In the genomic region with DNA sequence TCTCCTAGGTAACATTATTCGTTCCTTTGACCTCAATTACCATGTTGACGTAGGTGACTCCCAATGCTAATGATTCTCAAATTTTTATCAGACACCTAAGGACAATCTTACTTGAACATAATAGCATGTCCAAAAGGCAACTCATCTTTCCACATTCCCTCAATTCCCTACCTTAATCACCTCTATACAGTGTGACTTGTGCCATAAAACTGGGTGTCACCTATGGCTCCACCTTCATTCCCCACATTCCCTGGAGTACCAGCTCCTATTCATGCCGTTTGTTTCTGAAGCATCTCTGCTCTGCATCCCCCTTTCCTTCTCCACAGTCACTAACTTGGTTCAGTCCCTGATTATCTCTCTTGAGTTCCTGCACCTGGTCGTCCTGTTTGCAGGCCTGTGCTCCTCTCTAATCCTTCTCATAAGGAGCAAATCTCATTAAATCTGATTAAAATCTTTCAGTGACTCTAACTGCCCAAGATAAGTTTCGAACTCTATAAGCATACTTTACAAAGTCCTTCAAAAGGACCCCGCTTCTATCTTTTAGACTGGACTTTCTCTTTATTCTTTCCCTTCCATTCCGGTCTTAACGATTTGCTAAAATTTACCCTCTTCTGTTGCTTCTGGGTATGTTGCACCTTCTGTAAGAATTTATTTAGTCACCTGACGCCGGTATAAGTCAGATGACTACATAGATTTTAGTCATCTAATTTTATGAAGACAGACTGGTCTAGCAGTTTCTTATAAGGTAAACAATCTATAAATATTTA, we compare ENCODE assay signal across 1 cellular context.
A peak's percentile ranks its signal among the peaks of the same experiment; 100 is the strongest.
TF ChIP-seq lines count a peak whose summit lies in the region.

No MANE protein-coding gene starts in this region.

TF ChIP-seq in H1, 55 proteins besides CTCF, POLR2A, EP300 and RAD21 (continued from another document):
- TF ChIP-seq HDAC2 (IDR thresholded peaks at IDR 0.05; ENCODE audit: borderline replicate concordance in 1 of 2, low read depth in 2 of 2, low read length in 2 of 2) (no peak), KDM1A (IDR thresholded peaks at IDR 0.05; ENCODE audit: borderline replicate concordance, low read length) (no peak), CEBPB (IDR thresholded peaks at IDR 0.05; ENCODE audit: low read depth, low read length) (no peak), PHF8 (conservative IDR thresholded peaks at IDR 0.05; ENCODE audit: low read depth, low read length) (no peak), CHD2 (IDR thresholded peaks at IDR 0.05; ENCODE audit: low read length) (no peak), TEAD4 (IDR thresholded peaks at IDR 0.05; ENCODE audit: low read depth, low read length) (0 out of 2 replicates have a peak, but pooled peaks have one; percentile 52), CBX8 (IDR thresholded peaks at IDR 0.05; ENCODE audit: borderline replicate concordance, low read depth, low read length) (no peak), TAF1 (IDR thresholded peaks at IDR 0.05; ENCODE audit: low read depth, low read length) (0 out of 2 replicates have a peak, but pooled peaks have one; percentile 29)
